In genomic region chr4:170025523-170026252, GRCh38 we compare ENCODE assay signal across 1 cellular context.
TF ChIP-seq lines count a peak whose summit lies in the region.

No MANE protein-coding gene starts in this region.

TF ChIP-seq in WTC11, 78 proteins besides CTCF, POLR2A, EP300 and RAD21 (continued from another document):
- 0 out of 2 replicates have a peak, but pooled peaks have one; percentile 29 for TF ChIP-seq AFF4 (CRISPR knock-in tag; IDR thresholded peaks at IDR 0.05; ENCODE audit: borderline replicate concordance)
TF ChIP-seq in WTC11: peak in this region for 10.
